In genomic region chr16:11480634-11481033, GRCh38 we compare ENCODE assay signal across 1 cellular context.
TF ChIP-seq lines count a peak whose summit lies in the region.

No MANE protein-coding gene starts in this region.

TF ChIP-seq in SK-N-SH, 30 proteins besides CTCF, POLR2A, EP300 and RAD21 (continued from another document):
- TF ChIP-seq YY1 (IDR thresholded peaks at IDR 0.05; ENCODE audit: low read depth) (no peak), FOSL2 (IDR thresholded peaks at IDR 0.05; ENCODE audit: borderline replicate concordance, low read depth) (no peak), MAX (IDR thresholded peaks at IDR 0.05; ENCODE audit: low read depth) (no peak), TEAD4 (IDR thresholded peaks at IDR 0.05; ENCODE audit: borderline replicate concordance, insufficient read depth) (no peak), NRF1 (IDR thresholded peaks at IDR 0.05; ENCODE audit: low read depth, low read length) (no peak), RXRA (IDR thresholded peaks at IDR 0.05; ENCODE audit: borderline replicate concordance, low read depth) (no peak), IRF3 (IDR thresholded peaks at IDR 0.05; ENCODE audit: low read depth, low read length) (no peak)
- TF ChIP-seq, protein P1, sequence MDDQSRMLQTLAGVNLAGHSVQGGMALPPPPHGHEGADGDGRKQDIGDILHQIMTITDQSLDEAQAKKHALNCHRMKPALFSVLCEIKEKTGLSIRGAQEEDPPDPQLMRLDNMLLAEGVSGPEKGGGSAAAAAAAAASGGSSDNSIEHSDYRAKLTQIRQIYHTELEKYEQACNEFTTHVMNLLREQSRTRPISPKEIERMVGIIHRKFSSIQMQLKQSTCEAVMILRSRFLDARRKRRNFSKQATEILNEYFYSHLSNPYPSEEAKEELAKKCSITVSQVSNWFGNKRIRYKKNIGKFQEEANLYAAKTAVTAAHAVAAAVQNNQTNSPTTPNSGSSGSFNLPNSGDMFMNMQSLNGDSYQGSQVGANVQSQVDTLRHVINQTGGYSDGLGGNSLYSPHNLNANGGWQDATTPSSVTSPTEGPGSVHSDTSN (IDR thresholded peaks at IDR 0.05) = no peak
